Comparison of ENCODE assay signal across 1 cellular context in the genomic region with DNA sequence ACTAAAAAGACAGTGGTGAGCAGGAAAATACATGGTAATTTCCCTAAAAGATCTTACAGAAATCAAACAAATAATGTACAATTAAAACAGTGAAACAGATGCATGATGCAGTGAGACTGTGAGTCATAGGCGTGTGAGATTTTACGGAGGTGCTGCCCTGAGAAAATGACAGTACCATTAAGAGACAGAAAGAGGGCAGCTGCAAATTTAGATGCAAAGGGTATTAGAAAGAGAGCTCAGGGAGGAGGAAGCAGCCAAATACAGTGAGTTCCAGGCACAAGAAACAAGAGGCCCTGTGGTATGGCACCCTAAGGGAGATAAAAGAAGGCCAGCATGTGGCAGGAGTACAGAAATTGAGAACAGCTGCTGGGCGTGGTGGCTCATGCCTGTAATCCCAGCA.
TF ChIP-seq lines count a peak whose summit lies in the region.

No MANE protein-coding gene starts in this region.

TF ChIP-seq in GM23338, 12 proteins besides CTCF, POLR2A, EP300 and RAD21:
- TF ChIP-seq, protein P1, sequence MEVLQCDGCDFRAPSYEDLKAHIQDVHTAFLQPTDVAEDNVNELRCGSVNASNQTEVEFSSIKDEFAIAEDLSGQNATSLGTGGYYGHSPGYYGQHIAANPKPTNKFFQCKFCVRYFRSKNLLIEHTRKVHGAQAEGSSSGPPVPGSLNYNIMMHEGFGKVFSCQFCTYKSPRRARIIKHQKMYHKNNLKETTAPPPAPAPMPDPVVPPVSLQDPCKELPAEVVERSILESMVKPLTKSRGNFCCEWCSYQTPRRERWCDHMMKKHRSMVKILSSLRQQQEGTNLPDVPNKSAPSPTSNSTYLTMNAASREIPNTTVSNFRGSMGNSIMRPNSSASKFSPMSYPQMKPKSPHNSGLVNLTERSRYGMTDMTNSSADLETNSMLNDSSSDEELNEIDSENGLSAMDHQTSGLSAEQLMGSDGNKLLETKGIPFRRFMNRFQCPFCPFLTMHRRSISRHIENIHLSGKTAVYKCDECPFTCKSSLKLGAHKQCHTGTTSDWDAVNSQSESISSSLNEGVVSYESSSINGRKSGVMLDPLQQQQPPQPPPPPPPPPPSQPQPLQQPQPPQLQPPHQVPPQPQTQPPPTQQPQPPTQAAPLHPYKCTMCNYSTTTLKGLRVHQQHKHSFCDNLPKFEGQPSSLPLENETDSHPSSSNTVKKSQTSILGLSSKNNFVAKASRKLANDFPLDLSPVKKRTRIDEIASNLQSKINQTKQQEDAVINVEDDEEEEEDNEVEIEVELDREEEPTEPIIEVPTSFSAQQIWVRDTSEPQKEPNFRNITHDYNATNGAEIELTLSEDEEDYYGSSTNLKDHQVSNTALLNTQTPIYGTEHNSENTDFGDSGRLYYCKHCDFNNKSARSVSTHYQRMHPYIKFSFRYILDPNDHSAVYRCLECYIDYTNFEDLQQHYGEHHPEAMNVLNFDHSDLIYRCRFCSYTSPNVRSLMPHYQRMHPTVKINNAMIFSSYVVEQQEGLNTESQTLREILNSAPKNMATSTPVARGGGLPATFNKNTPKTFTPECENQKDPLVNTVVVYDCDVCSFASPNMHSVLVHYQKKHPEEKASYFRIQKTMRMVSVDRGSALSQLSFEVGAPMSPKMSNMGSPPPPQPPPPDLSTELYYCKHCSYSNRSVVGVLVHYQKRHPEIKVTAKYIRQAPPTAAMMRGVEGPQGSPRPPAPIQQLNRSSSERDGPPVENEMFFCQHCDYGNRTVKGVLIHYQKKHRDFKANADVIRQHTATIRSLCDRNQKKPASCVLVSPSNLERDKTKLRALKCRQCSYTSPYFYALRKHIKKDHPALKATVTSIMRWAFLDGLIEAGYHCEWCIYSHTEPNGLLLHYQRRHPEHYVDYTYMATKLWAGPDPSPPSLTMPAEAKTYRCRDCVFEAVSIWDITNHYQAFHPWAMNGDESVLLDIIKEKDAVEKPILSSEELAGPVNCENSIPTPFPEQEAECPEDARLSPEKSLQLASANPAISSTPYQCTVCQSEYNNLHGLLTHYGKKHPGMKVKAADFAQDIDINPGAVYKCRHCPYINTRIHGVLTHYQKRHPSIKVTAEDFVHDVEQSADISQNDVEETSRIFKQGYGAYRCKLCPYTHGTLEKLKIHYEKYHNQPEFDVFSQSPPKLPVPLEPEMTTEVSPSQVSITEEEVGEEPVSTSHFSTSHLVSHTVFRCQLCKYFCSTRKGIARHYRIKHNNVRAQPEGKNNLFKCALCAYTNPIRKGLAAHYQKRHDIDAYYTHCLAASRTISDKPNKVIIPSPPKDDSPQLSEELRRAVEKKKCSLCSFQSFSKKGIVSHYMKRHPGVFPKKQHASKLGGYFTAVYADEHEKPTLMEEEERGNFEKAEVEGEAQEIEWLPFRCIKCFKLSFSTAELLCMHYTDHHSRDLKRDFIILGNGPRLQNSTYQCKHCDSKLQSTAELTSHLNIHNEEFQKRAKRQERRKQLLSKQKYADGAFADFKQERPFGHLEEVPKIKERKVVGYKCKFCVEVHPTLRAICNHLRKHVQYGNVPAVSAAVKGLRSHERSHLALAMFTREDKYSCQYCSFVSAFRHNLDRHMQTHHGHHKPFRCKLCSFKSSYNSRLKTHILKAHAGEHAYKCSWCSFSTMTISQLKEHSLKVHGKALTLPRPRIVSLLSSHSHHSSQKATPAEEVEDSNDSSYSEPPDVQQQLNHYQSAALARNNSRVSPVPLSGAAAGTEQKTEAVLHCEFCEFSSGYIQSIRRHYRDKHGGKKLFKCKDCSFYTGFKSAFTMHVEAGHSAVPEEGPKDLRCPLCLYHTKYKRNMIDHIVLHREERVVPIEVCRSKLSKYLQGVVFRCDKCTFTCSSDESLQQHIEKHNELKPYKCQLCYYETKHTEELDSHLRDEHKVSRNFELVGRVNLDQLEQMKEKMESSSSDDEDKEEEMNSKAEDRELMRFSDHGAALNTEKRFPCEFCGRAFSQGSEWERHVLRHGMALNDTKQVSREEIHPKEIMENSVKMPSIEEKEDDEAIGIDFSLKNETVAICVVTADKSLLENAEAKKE (CRISPR knock-in tag; IDR thresholded peaks at IDR 0.05), result no peak
- TF ChIP-seq NANOG (IDR thresholded peaks at IDR 0.05; ENCODE audit: borderline replicate concordance) (no peak), POLR2AphosphoS5 (IDR thresholded peaks at IDR 0.05; ENCODE audit: low read depth) (no peak), STAT1 (IDR thresholded peaks at IDR 0.05; ENCODE audit: unreplicated experiment) (no peak), EZH2 (IDR thresholded peaks at IDR 0.05; ENCODE audit: low read depth, unreplicated experiment) (no peak), CREB1 (CRISPR knock-in tag; IDR thresholded peaks at IDR 0.05; ENCODE audit: low read depth) (no peak), ZNF114 (CRISPR knock-in tag; IDR thresholded peaks at IDR 0.05) (no peak)
- TF ChIP-seq, protein P2, sequence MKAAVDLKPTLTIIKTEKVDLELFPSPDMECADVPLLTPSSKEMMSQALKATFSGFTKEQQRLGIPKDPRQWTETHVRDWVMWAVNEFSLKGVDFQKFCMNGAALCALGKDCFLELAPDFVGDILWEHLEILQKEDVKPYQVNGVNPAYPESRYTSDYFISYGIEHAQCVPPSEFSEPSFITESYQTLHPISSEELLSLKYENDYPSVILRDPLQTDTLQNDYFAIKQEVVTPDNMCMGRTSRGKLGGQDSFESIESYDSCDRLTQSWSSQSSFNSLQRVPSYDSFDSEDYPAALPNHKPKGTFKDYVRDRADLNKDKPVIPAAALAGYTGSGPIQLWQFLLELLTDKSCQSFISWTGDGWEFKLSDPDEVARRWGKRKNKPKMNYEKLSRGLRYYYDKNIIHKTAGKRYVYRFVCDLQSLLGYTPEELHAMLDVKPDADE (IDR thresholded peaks at IDR 0.05), result no peak
- TF ChIP-seq, protein P3, sequence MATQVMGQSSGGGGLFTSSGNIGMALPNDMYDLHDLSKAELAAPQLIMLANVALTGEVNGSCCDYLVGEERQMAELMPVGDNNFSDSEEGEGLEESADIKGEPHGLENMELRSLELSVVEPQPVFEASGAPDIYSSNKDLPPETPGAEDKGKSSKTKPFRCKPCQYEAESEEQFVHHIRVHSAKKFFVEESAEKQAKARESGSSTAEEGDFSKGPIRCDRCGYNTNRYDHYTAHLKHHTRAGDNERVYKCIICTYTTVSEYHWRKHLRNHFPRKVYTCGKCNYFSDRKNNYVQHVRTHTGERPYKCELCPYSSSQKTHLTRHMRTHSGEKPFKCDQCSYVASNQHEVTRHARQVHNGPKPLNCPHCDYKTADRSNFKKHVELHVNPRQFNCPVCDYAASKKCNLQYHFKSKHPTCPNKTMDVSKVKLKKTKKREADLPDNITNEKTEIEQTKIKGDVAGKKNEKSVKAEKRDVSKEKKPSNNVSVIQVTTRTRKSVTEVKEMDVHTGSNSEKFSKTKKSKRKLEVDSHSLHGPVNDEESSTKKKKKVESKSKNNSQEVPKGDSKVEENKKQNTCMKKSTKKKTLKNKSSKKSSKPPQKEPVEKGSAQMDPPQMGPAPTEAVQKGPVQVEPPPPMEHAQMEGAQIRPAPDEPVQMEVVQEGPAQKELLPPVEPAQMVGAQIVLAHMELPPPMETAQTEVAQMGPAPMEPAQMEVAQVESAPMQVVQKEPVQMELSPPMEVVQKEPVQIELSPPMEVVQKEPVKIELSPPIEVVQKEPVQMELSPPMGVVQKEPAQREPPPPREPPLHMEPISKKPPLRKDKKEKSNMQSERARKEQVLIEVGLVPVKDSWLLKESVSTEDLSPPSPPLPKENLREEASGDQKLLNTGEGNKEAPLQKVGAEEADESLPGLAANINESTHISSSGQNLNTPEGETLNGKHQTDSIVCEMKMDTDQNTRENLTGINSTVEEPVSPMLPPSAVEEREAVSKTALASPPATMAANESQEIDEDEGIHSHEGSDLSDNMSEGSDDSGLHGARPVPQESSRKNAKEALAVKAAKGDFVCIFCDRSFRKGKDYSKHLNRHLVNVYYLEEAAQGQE (IDR thresholded peaks at IDR 0.05; ENCODE audit: unreplicated experiment), result no peak
TF ChIP-seq in GM23338: peak in this region for 0.
